ENCODE assay signal across 8 cellular contexts in genomic region chr10:7956508-7956907, GRCh38.
A peak's percentile ranks its signal among the peaks of the same experiment; 100 is the strongest.
DNase-seq lines count a peak whose midpoint lies in the region; ATAC-seq and TF ChIP-seq lines count a peak whose summit lies in the region.

No MANE protein-coding gene starts in this region.

- ATAC-seq in GM21390 (IDR thresholded peaks at IDR 0.05; ENCODE audit: unreplicated experiment) (peak; percentile 96), HG03520 (IDR thresholded peaks at IDR 0.05; ENCODE audit: unreplicated experiment) (no peak)

- H3K4me1 ChIP-seq in BLaER1 treated with 17β-estradiol and CSF1 and Interleukin-3, amounts not matched to agents 10 nM and 100 nM, result peaks cover 10 to 24% (median 16%) of the 10 kb centered on the region in 10 experiments

- peaks cover 0 to 35% (median 11%) of the 10 kb centered on the region in 11 experiments; a peak in 15 of 22 replicates for H3K36me3 ChIP-seq in BLaER1 treated with 17β-estradiol and CSF1 and Interleukin-3, amounts not matched to agents 10 nM and 100 nM

- H3K27me3 ChIP-seq in BLaER1 treated with 17β-estradiol and CSF1 and Interleukin-3, amounts not matched to agents 10 nM and 100 nM, result no peaks in the 10 kb centered on the region
- H3K27me3 ChIP-seq in HL-60 (ENCODE audit: insufficient read depth, poor library complexity, severe bottlenecking), result no peaks in the 10 kb centered on the region

- H3K4me2 ChIP-seq in BLaER1 treated with 17β-estradiol and CSF1 and Interleukin-3, amounts not matched to agents 10 nM and 100 nM, result peak overlapping the region; percentile 16 to 66 (median 35); a peak in 17 of 22 replicates

- DNase-seq in HL-60 (ENCODE audit: low read depth in 1 of 2, low spot score in 1 of 2), result peak; percentile 2 to 30
- peak; percentile 81 to 86 for DNase-seq in cardiac fibroblast (ENCODE audit: low read depth in 2 of 2)
- no peak for DNase-seq in ureter (ENCODE audit: low spot score)
- DNase-seq in NCI-H1105 (lab: John Stamatoyannopoulos, UW), result no peak
- DNase-seq in NCI-H345 treated with DMSO at 0.1 percent for 48 hours (lab: John Stamatoyannopoulos, UW; ENCODE audit: unreplicated experiment), result no peak

- H3K4me3 ChIP-seq in BLaER1 treated with 17β-estradiol and CSF1 and Interleukin-3, amounts not matched to agents 10 nM and 100 nM, result no peak overlapping the region
- H3K4me3 ChIP-seq in HL-60 (replicated peaks; ENCODE audit: insufficient read depth, low read length), result no peak overlapping the region
- no peak overlapping the region for H3K4me3 ChIP-seq in cardiac fibroblast (replicated peaks in 1 of 2; ENCODE audit: low read depth in 2 of 2, low read length in 2 of 2)

- no peaks in the 10 kb centered on the region; a peak in 1 of 22 replicates for H4K20me1 ChIP-seq in BLaER1 treated with 17β-estradiol and CSF1 and Interleukin-3, amounts not matched to agents 10 nM and 100 nM

- TF ChIP-seq CTCF in HL-60 (IDR thresholded peaks at IDR 0.05; ENCODE audit: insufficient read depth, low read length) (no peak), cardiac fibroblast (IDR thresholded peaks at IDR 0.05; ENCODE audit: low read depth, low read length) (no peak)

- peaks cover 5 to 55% (median 21%) of the 10 kb centered on the region in 11 experiments; a peak in 18 of 22 replicates for H3K9me3 ChIP-seq in BLaER1 treated with 17β-estradiol and CSF1 and Interleukin-3, amounts not matched to agents 10 nM and 100 nM (replicated peaks in 1 of 11)

- H3K9ac ChIP-seq in BLaER1 treated with 17β-estradiol and CSF1 and Interleukin-3, amounts not matched to agents 10 nM and 100 nM, result peak overlapping the region in 1 of 11 experiments; percentile 55; a peak in 1 of 22 replicates

- H3K27ac ChIP-seq in BLaER1 treated with 17β-estradiol and CSF1 and Interleukin-3, amounts not matched to agents 10 nM and 100 nM, result peak overlapping the region in 9 of 11 experiments; percentile 36 to 77 (median 68); a peak in 18 of 22 replicates
- no peak overlapping the region for H3K27ac ChIP-seq in HL-60 (replicated peaks)

Comparison
In these comparisons a context has a peak if more than half of its experiments do, and no peak if none do; other contexts are left out.
1. DNase-seq: peak in HL-60 (2 of 2) and cardiac fibroblast (2 of 2); none in ureter (single experiment), NCI-H1105 (single experiment) and NCI-H345 treated with DMSO at 0.1 percent for 48 hours (single experiment).